11 cellular contexts compared by ENCODE assay signal in the genomic region with DNA sequence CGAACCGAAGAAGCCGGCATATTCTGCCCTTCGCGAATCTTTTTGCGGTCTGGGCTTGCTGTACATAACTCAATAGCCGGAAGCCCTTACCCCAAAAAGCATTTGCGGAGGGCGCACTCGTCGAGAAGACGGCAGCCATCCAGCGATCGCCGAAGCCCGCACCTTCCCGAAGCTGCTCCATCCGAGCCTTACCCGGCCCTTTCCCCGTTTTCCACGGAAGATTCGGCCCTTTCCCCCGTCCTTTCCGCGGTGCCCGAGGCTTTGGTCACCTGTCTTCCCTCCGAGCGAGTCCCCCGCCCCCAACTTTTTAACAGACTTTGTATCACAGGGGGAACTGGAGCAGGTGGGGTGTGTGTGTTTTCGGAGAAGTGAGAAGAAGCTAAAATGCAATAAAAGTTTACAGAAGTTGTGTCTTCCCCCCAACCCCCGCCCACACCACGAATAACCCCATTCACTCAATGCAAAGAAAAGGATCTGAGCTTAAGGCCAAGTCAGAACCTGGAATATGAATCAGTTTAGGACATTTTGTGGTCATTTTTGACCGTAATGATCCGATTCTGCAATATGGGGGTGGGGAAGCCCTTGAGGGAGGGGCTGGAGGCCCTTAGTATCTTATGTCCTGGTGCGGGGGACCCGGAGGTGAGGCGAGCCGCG.
DNase-seq lines count a peak whose midpoint lies in the region; ATAC-seq, FAIRE-seq and TF ChIP-seq lines count a peak whose summit lies in the region.
"Had no signal": no experiment of that assay in that cellular context is flagged by ENCODE, and none has a peak within 500 bp of the region (broad histone marks: within the 10 kb centered on the region; RNA-seq: fewer than 3 reads in every experiment).

No MANE protein-coding gene starts in this region.

- peaks cover 91% of the 10 kb centered on the region for H3K27me3 Mint-ChIP-seq in T-helper 17 cell
- peaks cover 22% of the 10 kb centered on the region for H3K27me3 Mint-ChIP-seq in glutamatergic neuron (ENCODE audit: unreplicated experiment)

- no peak overlapping the region for H3K27ac ChIP-seq in skeletal muscle tissue (ENCODE audit: low read depth, low read length)
- H3K27ac ChIP-seq: skin epidermis had no signal

- H3K9ac ChIP-seq in skeletal muscle tissue (ENCODE audit: low read depth in 1 of 3, low read length in 3 of 3) = peak overlapping the region in 1 of 3 donors; percentile 16

- peaks cover 6% of the 10 kb centered on the region for H3K9me3 Mint-ChIP-seq in glutamatergic neuron (ENCODE audit: unreplicated experiment)
- H3K9me3 Mint-ChIP-seq: dendritic cell treated with granulocyte-macrophage colony-stimulating factor and Interleukin-4, amounts not matched to agents 40 ng/mL and 50 ng/mL, for 4 days had no signal

- peaks cover 80 to 88% (median 88%) of the 10 kb centered on the region in 3 donors for H3K27me3 ChIP-seq in skeletal muscle tissue (ENCODE audit: control insufficient read depth in 3 of 3, insufficient read depth in 3 of 3, low read length in 3 of 3)

- no peak overlapping the region for H3K27ac Mint-ChIP-seq in T-helper 17 cell
- no peak overlapping the region for H3K27ac Mint-ChIP-seq in glutamatergic neuron (ENCODE audit: unreplicated experiment)
- H3K27ac Mint-ChIP-seq: dendritic cell treated with granulocyte-macrophage colony-stimulating factor and Interleukin-4, amounts not matched to agents 40 ng/mL and 50 ng/mL, for 4 days had no signal

- ATAC-seq in T-helper 17 cell (no peak), HG03432 (IDR thresholded peaks at IDR 0.05; ENCODE audit: unreplicated experiment) (no peak)

- peak overlapping the region; percentile 21 for H3K4me3 Mint-ChIP-seq in T-helper 17 cell
- peak overlapping the region; percentile 98 for H3K4me3 Mint-ChIP-seq in glutamatergic neuron (ENCODE audit: unreplicated experiment)

- H3K4me1 ChIP-seq in skeletal muscle tissue (ENCODE audit: control insufficient read depth in 3 of 3, insufficient read depth in 3 of 3, low read length in 3 of 3) = peaks cover 19 to 46% (median 30%) of the 10 kb centered on the region in 3 donors

- TF ChIP-seq POLR2A in GM12892 (IDR thresholded peaks at IDR 0.05; ENCODE audit: low read depth, low read length) = no peak

- no peak for TF ChIP-seq CTCF in GM13976 (IDR thresholded peaks at IDR 0.05; ENCODE audit: borderline replicate concordance, control extremely low read depth, extremely low read depth, insufficient read depth, missing control alignments)
- TF ChIP-seq CTCF in glutamatergic neuron (IDR thresholded peaks at IDR 0.05; ENCODE audit: partially characterized antibody, unreplicated experiment) = no peak

- H3K36me3 ChIP-seq in skeletal muscle tissue (ENCODE audit: control insufficient read depth in 3 of 3, insufficient read depth in 3 of 3, low read length in 3 of 3) = no peaks in the 10 kb centered on the region

- peaks cover 14% of the 10 kb centered on the region for H3K4me1 Mint-ChIP-seq in T-helper 17 cell
- H3K4me1 Mint-ChIP-seq in glutamatergic neuron (ENCODE audit: low read depth, unreplicated experiment) = peaks cover 10% of the 10 kb centered on the region

- H3K36me3 Mint-ChIP-seq in T-helper 17 cell (ENCODE audit: low read depth) (peaks cover 9% of the 10 kb centered on the region), glutamatergic neuron (ENCODE audit: unreplicated experiment) (no peaks in the 10 kb centered on the region)

- in situ Hi-C loops in GM13976 (cut with MboI; ENCODE audit: low sequenced_read_pairs, unreplicated experiment) = no loop called here

- FAIRE-seq in GM12892 (lab: Jason Lieb, UNC) = no peak

- H3K4me3 ChIP-seq in skeletal muscle tissue (ENCODE audit: low read length in 3 of 3) = peak overlapping the region in 2 of 3 donors; percentile 57 to 60
- H3K4me3 ChIP-seq: skin epidermis had no signal

- DNase-seq in GM13976 (ENCODE audit: low spot score) = peak; percentile 32
- no peak for DNase-seq in T-helper 17 cell
- DNase-seq in glutamatergic neuron = no peak
- no peak for DNase-seq in stimulated activated CD4-positive, alpha-beta T cell treated with anti-CD3 and anti-CD28 coated beads, Interleukin-1b, Interleukin-23, amount 100 ng/mL, for 48 hours
- DNase-seq in GM12892 (ENCODE audit: insufficient read length) = no peak
- DNase-seq: activated CD8-positive, alpha-beta memory T cell treated with anti-CD3 and anti-CD28 coated beads for 24 hours; NCI-H1048 had no signal

- H3K9me3 ChIP-seq in T-helper 17 cell (ENCODE audit: control insufficient read depth, low read length, poor library complexity, severe bottlenecking) (no peaks in the 10 kb centered on the region), skeletal muscle tissue (ENCODE audit: control insufficient read depth in 3 of 3, low read length in 3 of 3) (no peaks in the 10 kb centered on the region)
